Comparison of ENCODE assay signal across 1 cellular context in genomic region chr9:109182940-109183798, GRCh38.
TF ChIP-seq lines count a peak whose summit lies in the region.

No MANE protein-coding gene starts in this region.

TF ChIP-seq in HepG2, 621 proteins besides CTCF, POLR2A, EP300 and RAD21 (continued from another document and continues in another):
- no peak for TF ChIP-seq ZHX1 (CRISPR knock-in tag; IDR thresholded peaks at IDR 0.05; ENCODE audit: low read depth)
- TF ChIP-seq ZC3H4 (CRISPR knock-in tag; IDR thresholded peaks at IDR 0.05; ENCODE audit: borderline replicate concordance) = no peak
- TF ChIP-seq SIX1 (CRISPR knock-in tag; IDR thresholded peaks at IDR 0.05; ENCODE audit: borderline replicate concordance) = peak; percentile 15; the same call in 1 of the 2 replicates
- no peak for TF ChIP-seq NR3C1 (CRISPR knock-in tag; IDR thresholded peaks at IDR 0.05)
- TF ChIP-seq ZZZ3 (CRISPR knock-in tag; IDR thresholded peaks at IDR 0.05; ENCODE audit: borderline replicate concordance) = 0 out of 2 replicates have a peak, but pooled peaks have one; percentile 33
- TF ChIP-seq ZNF343 (CRISPR knock-in tag; IDR thresholded peaks at IDR 0.05) = no peak
- no peak for TF ChIP-seq ZFP41 (CRISPR knock-in tag; IDR thresholded peaks at IDR 0.05; ENCODE audit: borderline replicate concordance)
- no peak for TF ChIP-seq MXD3 (CRISPR knock-in tag; IDR thresholded peaks at IDR 0.05)
- no peak for TF ChIP-seq ZNF234 (CRISPR knock-in tag; conservative IDR thresholded peaks at IDR 0.05)
- TF ChIP-seq MEF2D (CRISPR knock-in tag; IDR thresholded peaks at IDR 0.05) = no peak; the same call in 1 of the 2 replicates
- TF ChIP-seq REL (CRISPR knock-in tag; conservative IDR thresholded peaks at IDR 0.05) = no peak
- TF ChIP-seq NAIF1 (CRISPR knock-in tag; IDR thresholded peaks at IDR 0.05; ENCODE audit: borderline replicate concordance) = no peak
- TF ChIP-seq ZKSCAN5 (CRISPR knock-in tag; IDR thresholded peaks at IDR 0.05) = no peak
- no peak for TF ChIP-seq HNRNPUL1 (IDR thresholded peaks at IDR 0.05; ENCODE audit: low read depth, low read length)
- TF ChIP-seq NFE2L1 (CRISPR knock-in tag; IDR thresholded peaks at IDR 0.05; ENCODE audit: borderline replicate concordance) = no peak
- TF ChIP-seq TCF7 (IDR thresholded peaks at IDR 0.05; ENCODE audit: low read depth) = no peak
- peak; percentile 42; the same call in 1 of the 2 replicates for TF ChIP-seq ARID5B (CRISPR knock-in tag; IDR thresholded peaks at IDR 0.05)
- TF ChIP-seq ZFY (CRISPR knock-in tag; IDR thresholded peaks at IDR 0.05) = peak; percentile 46
- TF ChIP-seq ATAD3A (CRISPR knock-in tag; IDR thresholded peaks at IDR 0.05) = no peak
- TF ChIP-seq THYN1 (CRISPR knock-in tag; IDR thresholded peaks at IDR 0.05; ENCODE audit: borderline replicate concordance, low read depth) = no peak
- 0 out of 2 replicates have a peak, but pooled peaks have one; percentile 17 for TF ChIP-seq ZBTB25 (CRISPR knock-in tag; IDR thresholded peaks at IDR 0.05)
- peak; percentile 98 for TF ChIP-seq TEAD3 (CRISPR knock-in tag; optimal IDR thresholded peaks at IDR 0.05; ENCODE audit: borderline replicate concordance)
- TF ChIP-seq TAF15 (IDR thresholded peaks at IDR 0.05; ENCODE audit: low read depth, low read length, poor library complexity, severe bottlenecking) = no peak
- no peak for TF ChIP-seq ZSCAN21 (CRISPR knock-in tag; IDR thresholded peaks at IDR 0.05; ENCODE audit: borderline replicate concordance)
- TF ChIP-seq PCBP2 (optimal IDR thresholded peaks at IDR 0.05; ENCODE audit: low read depth, low read length, poor library complexity, severe bottlenecking) = no peak
- TF ChIP-seq ZNF691 (CRISPR knock-in tag; IDR thresholded peaks at IDR 0.05; ENCODE audit: borderline replicate concordance, low read depth) = peak; percentile 54; the same call in 1 of the 2 replicates
- TF ChIP-seq EZH2 (conservative IDR thresholded peaks at IDR 0.05; ENCODE audit: low read depth, low read length) = no peak
- no peak for TF ChIP-seq ZNF720 (CRISPR knock-in tag; IDR thresholded peaks at IDR 0.05)
- no peak for TF ChIP-seq MAFK (conservative IDR thresholded peaks at IDR 0.05 in 1 of 2, IDR thresholded peaks at IDR 0.05 in 1 of 2; ENCODE audit: low read length in 2 of 2)
- TF ChIP-seq NR2F6 (IDR thresholded peaks at IDR 0.05) = no peak
- no peak for TF ChIP-seq NR2F6 (CRISPR knock-in tag; IDR thresholded peaks at IDR 0.05)
- TF ChIP-seq HNRNPH1 (optimal IDR thresholded peaks at IDR 0.05; ENCODE audit: low read depth, low read length) = no peak
- no peak for TF ChIP-seq GPN1 (CRISPR knock-in tag; IDR thresholded peaks at IDR 0.05; ENCODE audit: borderline replicate concordance)
- no peak for TF ChIP-seq FOXP1 (IDR thresholded peaks at IDR 0.05)
- TF ChIP-seq FOXP1 (CRISPR knock-in tag; IDR thresholded peaks at IDR 0.05) = no peak
- 0 out of 2 replicates have a peak, but pooled peaks have one; percentile 21 for TF ChIP-seq SP2 (CRISPR knock-in tag; IDR thresholded peaks at IDR 0.05)
- TF ChIP-seq U2AF1 (optimal IDR thresholded peaks at IDR 0.05; ENCODE audit: low read depth, low read length) = peak; percentile 54
- TF ChIP-seq NRL (CRISPR knock-in tag; IDR thresholded peaks at IDR 0.05; ENCODE audit: borderline replicate concordance) = no peak
- TF ChIP-seq ZNF776 (CRISPR knock-in tag; IDR thresholded peaks at IDR 0.05) = no peak
- TF ChIP-seq ZNF572 (CRISPR knock-in tag; IDR thresholded peaks at IDR 0.05) = no peak; the same call in 1 of the 2 replicates
- no peak for TF ChIP-seq TRIM24 (CRISPR knock-in tag; IDR thresholded peaks at IDR 0.05)
- TF ChIP-seq PREB (CRISPR knock-in tag; IDR thresholded peaks at IDR 0.05) = no peak
- TF ChIP-seq RBFOX2 (IDR thresholded peaks at IDR 0.05; ENCODE audit: low read depth, low read length) = no peak
- no peak; the same call in 1 of the 2 replicates for TF ChIP-seq FOXA3 (CRISPR knock-in tag; IDR thresholded peaks at IDR 0.05)
- peak; percentile 53; the same call in 1 of the 2 replicates for TF ChIP-seq SPEN (CRISPR knock-in tag; IDR thresholded peaks at IDR 0.05; ENCODE audit: low read depth)
- TF ChIP-seq ETV6 (CRISPR knock-in tag; conservative IDR thresholded peaks at IDR 0.05) = no peak; the same call in 1 of the 2 replicates
- peak; percentile 30; the same call in 1 of the 2 replicates for TF ChIP-seq EHMT2 (IDR thresholded peaks at IDR 0.05; ENCODE audit: borderline replicate concordance, low read depth, low read length)
- TF ChIP-seq ZNF782 (CRISPR knock-in tag; IDR thresholded peaks at IDR 0.05; ENCODE audit: borderline replicate concordance) = peak; percentile 52; the same call in 1 of the 2 replicates
- no peak for TF ChIP-seq ZBTB40 (IDR thresholded peaks at IDR 0.05)
- TF ChIP-seq ZBTB40 (CRISPR knock-in tag; IDR thresholded peaks at IDR 0.05) = no peak
- TF ChIP-seq GATAD1 (CRISPR knock-in tag; IDR thresholded peaks at IDR 0.05) = peak; percentile 40
- TF ChIP-seq TBP (CRISPR knock-in tag; IDR thresholded peaks at IDR 0.05) = no peak
